1 cellular context compared by ENCODE assay signal in genomic region chr2:1546023-1546591, GRCh38.
TF ChIP-seq lines count a peak whose summit lies in the region.

No MANE protein-coding gene starts in this region.

TF ChIP-seq in H1, 55 proteins besides CTCF, POLR2A, EP300 and RAD21:
- TF ChIP-seq CHD7 (IDR thresholded peaks at IDR 0.05; ENCODE audit: insufficient replicate concordance, low read length): no peak
- TF ChIP-seq YY1 (IDR thresholded peaks at IDR 0.05; ENCODE audit: low read depth, low read length): 0 out of 2 replicates have a peak, but pooled peaks have one; percentile 37
